8 cellular contexts compared by ENCODE assay signal in the genomic region with DNA sequence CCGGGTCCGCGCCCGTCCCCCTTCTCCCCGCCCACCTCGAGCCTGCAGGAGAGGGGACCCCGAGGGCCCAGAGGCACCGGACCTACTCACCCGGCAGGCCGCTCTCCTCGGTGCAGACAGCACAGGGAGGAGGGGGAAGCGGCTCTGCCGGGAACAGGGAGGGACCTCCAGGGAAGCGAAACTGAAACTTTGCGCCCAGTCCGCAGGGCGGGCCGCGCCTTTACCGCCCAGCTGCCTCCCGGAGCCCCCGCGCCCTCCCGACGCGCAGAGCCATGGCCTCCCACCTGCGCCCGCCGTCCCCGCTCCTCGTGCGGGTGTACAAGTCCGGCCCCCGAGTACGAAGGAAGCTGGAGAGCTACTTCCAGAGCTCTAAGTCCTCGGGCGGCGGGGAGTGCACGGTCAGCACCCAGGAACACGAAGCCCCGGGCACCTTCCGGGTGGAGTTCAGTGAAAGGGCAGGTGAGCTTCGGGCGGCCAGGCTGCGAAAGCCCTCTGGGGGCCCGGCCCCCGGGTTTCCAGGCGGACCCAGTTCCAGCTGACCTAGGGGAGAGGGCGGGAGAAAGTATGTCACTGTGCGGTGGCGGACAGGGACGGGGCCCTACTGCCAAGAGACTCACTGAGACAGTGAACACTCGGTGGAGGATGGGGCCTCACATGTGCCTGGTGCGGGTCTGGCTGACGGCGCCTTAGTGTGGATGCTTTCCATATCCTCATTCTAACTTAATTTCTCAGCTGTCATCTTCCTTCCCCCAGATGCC. TPM values are rescaled to one million over a fixed set of nuclear protein-coding genes. Genes with fewer than 3 reads are reported as not detected.
A peak's percentile ranks its signal among the peaks of the same experiment; 100 is the strongest.
DNase-seq lines count a peak whose midpoint lies in the region; ATAC-seq and TF ChIP-seq lines count a peak whose summit lies in the region.

A gene (plus strand): TSS at position 184 of the 758 bp plus-strand sequence. CDS start 89 bp downstream, at position 273.
A gene (minus strand): TSS at position 146 of the 758 bp plus-strand sequence. CDS start 4,680 bp downstream, outside the sequence.

- TF ChIP-seq POLR2A in Peyer's patch (IDR thresholded peaks at IDR 0.05) = peak; percentile 80 to 81
- TF ChIP-seq POLR2A in esophagus muscularis mucosa (IDR thresholded peaks at IDR 0.05; ENCODE audit: low read depth) = no peak

- BruUV-seq in Caco-2 (replicated peaks; lab: Mats Ljungman, UMichigan) = no TSS peak

- H3K4me1 ChIP-seq in Caco-2 (0 out of 2 replicates have a peak, but pooled peaks cover 3% of the 10 kb centered on the region), HUES6 (ENCODE audit: control insufficient read depth, insufficient read depth, low read length) (peaks cover 15% of the 10 kb centered on the region), Peyer's patch (peaks cover 0 to 29% (median 5%) of the 10 kb centered on the region in 4 donors), esophagus muscularis mucosa (peaks cover 23 to 74% (median 59%) of the 10 kb centered on the region in 4 donors)

- no peaks in the 10 kb centered on the region for H3K36me3 Mint-ChIP-seq in Caco-2 (ENCODE audit: insufficient read depth, unreplicated experiment)

- H3K4me3 Mint-ChIP-seq in Caco-2 (ENCODE audit: unreplicated experiment) = peak within 1 kb of the TSS; percentile 83

- H3K27me3 ChIP-seq in Caco-2 (replicated peaks; ENCODE audit: control insufficient read depth, insufficient read depth, low read length) (no peaks in the 10 kb centered on the region), HUES6 (ENCODE audit: control insufficient read depth, insufficient read depth, low read length) (no peaks in the 10 kb centered on the region), Peyer's patch (no peaks in the 10 kb centered on the region), esophagus muscularis mucosa (no peaks in the 10 kb centered on the region)

- H3K9ac ChIP-seq in HUES6 (ENCODE audit: low read length) = peak within 1 kb of the TSS; percentile 47

- WGBS in esophagus muscularis mucosa = 0% methylated on average over 21 of the region's 56 CpGs

- peaks cover 8% of the 10 kb centered on the region for H3K4me1 Mint-ChIP-seq in Caco-2 (ENCODE audit: low read depth, unreplicated experiment)

- H3K9me3 ChIP-seq in Caco-2 = no peaks in the 10 kb centered on the region
- no peaks in the 10 kb centered on the region for H3K9me3 ChIP-seq in HUES6 (ENCODE audit: control insufficient read depth, insufficient read depth, low read depth, low read length)
- H3K9me3 ChIP-seq in Peyer's patch = no peaks in the 10 kb centered on the region
- H3K9me3 ChIP-seq in esophagus muscularis mucosa = no peaks in the 10 kb centered on the region

- H3K27ac ChIP-seq in HUES6 (ENCODE audit: low read depth, low read length) = no peak within 1 kb of the TSS
- peak within 1 kb of the TSS; percentile 93 to 97 (median 94) for H3K27ac ChIP-seq in Peyer's patch
- peak within 1 kb of the TSS; percentile 90 to 97 (median 95) for H3K27ac ChIP-seq in esophagus muscularis mucosa (replicated peaks in 1 of 4)

- H3K27ac Mint-ChIP-seq in Caco-2 (ENCODE audit: unreplicated experiment) = peak within 1 kb of the TSS; percentile 86

- H3K36me3 ChIP-seq in Caco-2 (ENCODE audit: control insufficient read depth, insufficient read depth, low read length) (no peaks in the 10 kb centered on the region), HUES6 (ENCODE audit: control insufficient read depth, insufficient read depth, low read length) (no peaks in the 10 kb centered on the region), Peyer's patch (peaks cover 0 to 28% (median 0%) of the 10 kb centered on the region in 3 donors), esophagus muscularis mucosa (peaks cover 0 to 36% (median 30%) of the 10 kb centered on the region in 4 donors)

- H3K9me3 Mint-ChIP-seq in Caco-2 (ENCODE audit: unreplicated experiment) = no peaks in the 10 kb centered on the region

- CTCF ChIA-PET in Caco-2 (lab: Charles Lee) = interaction anchor here (1.1 kb wide), 1 partner anchor 115 kb away, joined by 10 read pairs; no protein-coding TSS in a partner anchor

- DNase-seq in Caco-2 (peak; percentile 82 to 85), Peyer's patch (peak; percentile 75 to 93 (median 91)), activated T-helper 1 cell treated with Interleukin-2 at 50 U/mL for 16 hours (ENCODE audit: low read depth) (peak; percentile 59), esophagus muscularis mucosa (ENCODE audit: extremely low spot score) (peak; percentile 96), myocyte (ENCODE audit: low read depth) (peak; percentile 82)
- DNase-seq in stimulated activated CD8-positive, alpha-beta memory T cell treated with anti-CD3 and anti-CD28 coated beads, Interleukin-7, amount 100 ng/mL, for 4 hours (ENCODE audit: low read depth in 2 of 2) = peak; percentile 76 to 80

- POLR2A ChIA-PET in Caco-2 (lab: Charles Lee) = interaction anchor here (0.5 to 1.0 kb wide), 3 partner anchors 15 to 210 kb away, joined by 3 read pairs; a partner anchor contains a TSS

- intact Hi-C loops in Caco-2 (cut with micrococcal nuclease; ENCODE audit: unreplicated experiment) = loop anchor here (1.0 to 10.0 kb wide), 6 partner anchors 107 to 463 kb away; a partner anchor contains a TSS
- intact Hi-C loops in esophagus muscularis mucosa (cut with DNase I) = loop anchor here (5.0 to 10.0 kb wide), 2 partner anchors 172 to 230 kb away; a partner anchor contains a TSS

- no peak for TF ChIP-seq EP300 in esophagus muscularis mucosa (IDR thresholded peaks at IDR 0.05)

- H3K27me3 Mint-ChIP-seq in Caco-2 (ENCODE audit: insufficient read depth, unreplicated experiment) = no peaks in the 10 kb centered on the region

- ATAC-seq in GM21423 (IDR thresholded peaks at IDR 0.05; ENCODE audit: unreplicated experiment) = peak; percentile 75

- H3K4me3 ChIP-seq in Caco-2 (ENCODE audit: low read depth, low read length) (peak within 1 kb of the TSS; percentile 65), HUES6 (ENCODE audit: low read depth, low read length) (peak within 1 kb of the TSS; percentile 71), Peyer's patch (peak within 1 kb of the TSS; percentile 67 to 96 (median 74)), esophagus muscularis mucosa (peak within 1 kb of the TSS; percentile 75 to 93 (median 88))

- no peak for TF ChIP-seq CTCF in Caco-2 (IDR thresholded peaks at IDR 0.05; ENCODE audit: insufficient read depth in 1 of 2, low read depth in 1 of 2, low read length in 1 of 2, severe bottlenecking in 1 of 2, unreplicated experiment in 1 of 2)
- peak in 2 of 6 experiments; percentile 3 to 9 for TF ChIP-seq CTCF in Peyer's patch (IDR thresholded peaks at IDR 0.05)
- TF ChIP-seq CTCF in esophagus muscularis mucosa (IDR thresholded peaks at IDR 0.05) = no peak

RNA-seq across cellular contexts. Expression of the first gene that starts in this region (rescaled TPM):
- total RNA-seq in Caco-2 (2022) = 17.3 and 21.9 TPM in 2 replicates
- 10 to 100 TPM; 31.2 to 47.3 (median 33.7) TPM for total RNA-seq in Peyer's patch
- total RNA-seq in esophagus muscularis mucosa = 10 to 100 TPM; 21.6 to 33.5 (median 21.8) TPM
- total RNA-seq in myocyte = 17.3 and 19.6 TPM in 2 replicates
- polyA plus RNA-seq in myocyte (2012) = 4.0 TPM

RNA-seq across cellular contexts. Expression of the second gene that starts in this region (rescaled TPM):
- total RNA-seq in Caco-2 (2022) = 15.8 and 16.1 TPM in 2 replicates
- 10 to 100 TPM; 26.4 to 38.8 (median 31.2) TPM for total RNA-seq in Peyer's patch
- total RNA-seq in esophagus muscularis mucosa = 10 to 100 TPM; 16.7 to 24.0 (median 21.3) TPM
- total RNA-seq in myocyte = 20.3 and 28.6 TPM in 2 replicates
- polyA plus RNA-seq in myocyte (2012) = 9.3 TPM
